35 cellular contexts compared by ENCODE assay signal in the genomic region with DNA sequence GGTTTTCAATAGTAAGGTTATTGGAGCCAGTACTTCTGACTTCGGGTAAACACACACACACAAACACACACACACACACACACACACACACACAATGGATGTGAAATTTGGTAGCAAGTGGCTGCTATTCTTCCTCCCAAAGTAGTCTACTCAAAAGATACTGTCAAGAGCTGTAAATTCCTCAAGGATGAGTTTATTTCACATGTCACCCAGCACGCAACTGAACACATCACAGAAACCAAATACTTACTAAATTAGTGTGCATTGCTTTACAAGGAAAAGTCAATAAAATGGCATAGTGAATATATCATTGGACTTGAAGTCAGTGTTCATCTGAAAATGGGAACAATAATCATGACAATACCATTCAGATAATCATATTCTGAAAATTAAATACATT. TPM values are rescaled to one million over a fixed set of nuclear protein-coding genes. Genes with fewer than 3 reads are reported as not detected.
A peak's percentile ranks its signal among the peaks of the same experiment; 100 is the strongest.
DNase-seq lines count a peak whose midpoint lies in the region; ATAC-seq and TF ChIP-seq lines count a peak whose summit lies in the region.
"Had no signal": no experiment of that assay in that cellular context is flagged by ENCODE, and none has a peak within 500 bp of the region (broad histone marks: within the 10 kb centered on the region; RNA-seq: fewer than 3 reads in every experiment).

No MANE protein-coding gene starts in this region.

- H3K4me3 ChIP-seq in GM23248 (no peak overlapping the region), choroid plexus epithelial cell (ENCODE audit: low read depth, low read length) (no peak overlapping the region)
- no peak overlapping the region for H3K4me3 ChIP-seq in effector memory CD4-positive, alpha-beta T cell (ENCODE audit: insufficient read depth, low read depth, low read length, poor library complexity, severe bottlenecking)
- H3K4me3 ChIP-seq: ascending aorta, GM12878, right atrium auricular region, SJSA1, suprapubic skin had no signal

- H3K4me3 Mint-ChIP-seq in activated naive CD8-positive, alpha-beta T cell treated with anti-CD3 and anti-CD28 coated beads, Interleukin-2, amount 50 U/mL, for 24 hours, result no peak overlapping the region
- H3K4me3 Mint-ChIP-seq: activated CD4-positive, alpha-beta T cell treated with anti-CD3 and anti-CD28 coated beads, Interleukin-2, amount 10 ng/mL, durations not matched to agents 24 days and 14 days; activated naive CD8-positive, alpha-beta T cell; CD4-positive, CD25-positive, alpha-beta regulatory T cell; naive B cell had no signal

- H3K36me3 Mint-ChIP-seq in activated naive CD8-positive, alpha-beta T cell treated with anti-CD3 and anti-CD28 coated beads, Interleukin-2, amount 50 U/mL, for 24 hours (ENCODE audit: low read depth), result peaks cover 14% of the 10 kb centered on the region

- peaks cover 23% of the 10 kb centered on the region for H3K36me3 ChIP-seq in GM23248 (ENCODE audit: low read depth)
- peaks cover 23% of the 10 kb centered on the region for H3K36me3 ChIP-seq in effector memory CD4-positive, alpha-beta T cell (ENCODE audit: control insufficient read depth, insufficient read depth, low read length)

- in situ Hi-C loops in GM23248 (cut with MboI) (no loop called here), GM13977 (cut with MboI; ENCODE audit: low pct_unique_long_range_greater_than_20kb, low sequenced_read_pairs, unreplicated experiment) (no loop called here)

- no peaks in the 10 kb centered on the region for H3K79me2 ChIP-seq in GM23248 (ENCODE audit: insufficient read depth)

- H4K20me1 ChIP-seq in GM23248 (ENCODE audit: insufficient read depth), result no peaks in the 10 kb centered on the region

- peaks cover 4% of the 10 kb centered on the region; the same call in 1 of the 2 replicates for H3K4me1 ChIP-seq in GM23248 (ENCODE audit: insufficient read depth)
- no peaks in the 10 kb centered on the region for H3K4me1 ChIP-seq in effector memory CD4-positive, alpha-beta T cell (ENCODE audit: control insufficient read depth, insufficient read depth, low read length, poor library complexity, severe bottlenecking)
- H3K4me1 ChIP-seq: ascending aorta, right atrium auricular region, SJSA1, suprapubic skin had no signal

- no peaks in the 10 kb centered on the region for H3K27me3 ChIP-seq in GM23248 (replicated peaks; ENCODE audit: insufficient read depth)
- no peaks in the 10 kb centered on the region for H3K27me3 ChIP-seq in effector memory CD4-positive, alpha-beta T cell (replicated peaks; ENCODE audit: control insufficient read depth, insufficient read depth, low read length, poor library complexity, severe bottlenecking)
- H3K27me3 ChIP-seq: ascending aorta, neutrophil, right atrium auricular region, SJSA1, suprapubic skin had no signal

- WGBS in GM23248 (ENCODE audit: low coverage in 1 of 2, low lambda C conversion rate in 2 of 2, missing lambda C conversion rate in 2 of 2), 2 experiments, result 62 to 69% methylated on average over 2 of the region's 2 CpGs

- H3F3A ChIP-seq in GM23248 (ENCODE audit: insufficient read depth), result no peaks in the 10 kb centered on the region

- H3K4me2 ChIP-seq in GM23248 (ENCODE audit: unreplicated experiment), result no peak overlapping the region

- no peak for ATAC-seq in activated naive CD8-positive, alpha-beta T cell treated with anti-CD3 and anti-CD28 coated beads, Interleukin-2, amount 50 U/mL, for 24 hours
- ATAC-seq: GM12878, HepG2 had no signal

- H3K27me3 Mint-ChIP-seq in activated naive CD8-positive, alpha-beta T cell treated with anti-CD3 and anti-CD28 coated beads, Interleukin-2, amount 50 U/mL, for 24 hours, result no peaks in the 10 kb centered on the region
- H3K27me3 Mint-ChIP-seq: activated CD4-positive, alpha-beta T cell treated with anti-CD3 and anti-CD28 coated beads, Interleukin-2, amount 10 ng/mL, durations not matched to agents 24 days and 14 days; activated naive CD8-positive, alpha-beta T cell; naive B cell had no signal

- TF ChIP-seq CTCF in choroid plexus epithelial cell (conservative IDR thresholded peaks at IDR 0.05; ENCODE audit: low read depth, low read length) (no peak), GM13977 (IDR thresholded peaks at IDR 0.05; ENCODE audit: extremely low read depth, insufficient read depth, missing control alignments) (no peak)

- H3K4me1 Mint-ChIP-seq in activated naive CD8-positive, alpha-beta T cell treated with anti-CD3 and anti-CD28 coated beads, Interleukin-2, amount 50 U/mL, for 24 hours, result no peaks in the 10 kb centered on the region
- H3K4me1 Mint-ChIP-seq: activated CD4-positive, alpha-beta T cell treated with anti-CD3 and anti-CD28 coated beads, Interleukin-2, amount 10 ng/mL, durations not matched to agents 24 days and 14 days; CD4-positive, CD25-positive, alpha-beta regulatory T cell; naive B cell had no signal

- H3K27ac Mint-ChIP-seq in activated naive CD8-positive, alpha-beta T cell treated with anti-CD3 and anti-CD28 coated beads, Interleukin-2, amount 50 U/mL, for 24 hours, result no peak overlapping the region
- H3K27ac Mint-ChIP-seq: activated CD4-positive, alpha-beta T cell treated with anti-CD3 and anti-CD28 coated beads, Interleukin-2, amount 10 ng/mL, durations not matched to agents 24 days and 14 days; activated naive CD8-positive, alpha-beta T cell; CD4-positive, CD25-positive, alpha-beta regulatory T cell had no signal

- H3K9me2 ChIP-seq in GM23248 (ENCODE audit: insufficient read depth), result no peaks in the 10 kb centered on the region

- no peaks in the 10 kb centered on the region for H3K9me3 ChIP-seq in GM23248 (ENCODE audit: low read depth)
- H3K9me3 ChIP-seq in effector memory CD4-positive, alpha-beta T cell (ENCODE audit: control insufficient read depth, low read length), result no peaks in the 10 kb centered on the region
- H3K9me3 ChIP-seq: ascending aorta, neutrophil, right atrium auricular region, SJSA1, suprapubic skin had no signal

- DNase-seq in GM23248 (peak; percentile 28), M059J (ENCODE audit: low read depth) (peak; percentile 61), choroid plexus epithelial cell (ENCODE audit: low read depth) (peak; percentile 42), kidney tubule cell (ENCODE audit: low spot score) (peak; percentile 58), GM13977 (ENCODE audit: low spot score) (no peak), DMS153 (lab: John Stamatoyannopoulos, UW) (no peak)
- no peak for DNase-seq in activated naive CD8-positive, alpha-beta T cell treated with anti-CD3 and anti-CD28 coated beads, Interleukin-2, amount 50 U/mL, for 24 hours
- DNase-seq in effector memory CD4-positive, alpha-beta T cell, result no peak
- DNase-seq: activated CD4-positive, alpha-beta T cell treated with anti-CD3 and anti-CD28 coated beads, Interleukin-2, amount 10 ng/mL, durations not matched to agents 24 days and 14 days; activated effector memory CD4-positive, alpha-beta T cell treated with Interleukin-2 at 50 U/mL for 16 hours; Calu3; caudate nucleus; CD4-positive, CD25-positive, alpha-beta regulatory T cell; DND-41; H7; islet precursor cell; Karpas-422; midbrain; naive B cell; NCI-H146; NCI-H2107; NCI-H446 treated with DMSO at 0.1 percent for 48 hours; NCI-H82; posterior cingulate gyrus; stimulated activated CD4-positive, alpha-beta T cell treated with anti-CD3 and anti-CD28 coated beads, Interleukin-1b, Interleukin-23, amount 100 ng/mL, for 48 hours; stimulated activated naive CD4-positive, alpha-beta T cell treated with Interleukin-2 at 50 U/mL for 16 hours; T1000 had no signal

- no peak overlapping the region for H2AFZ ChIP-seq in GM23248

- H3K9ac ChIP-seq in GM23248, result no peak overlapping the region

- H3K9me3 Mint-ChIP-seq in activated naive CD8-positive, alpha-beta T cell treated with anti-CD3 and anti-CD28 coated beads, Interleukin-2, amount 50 U/mL, for 24 hours, result no peaks in the 10 kb centered on the region
- H3K9me3 Mint-ChIP-seq: activated CD4-positive, alpha-beta T cell treated with anti-CD3 and anti-CD28 coated beads, Interleukin-2, amount 10 ng/mL, durations not matched to agents 24 days and 14 days; CD4-positive, CD25-positive, alpha-beta regulatory T cell had no signal

- H3K27ac ChIP-seq in GM23248, result no peak overlapping the region
- H3K27ac ChIP-seq in effector memory CD4-positive, alpha-beta T cell (ENCODE audit: insufficient read depth, low read length, poor library complexity, severe bottlenecking), result no peak overlapping the region
- H3K27ac ChIP-seq: ascending aorta, neutrophil, right atrium auricular region, SJSA1, suprapubic skin had no signal

RNA-seq across cellular contexts. Expression of gene MMUT, which starts 32.9 kb away (rescaled TPM):
- 8.0 and 10.5 TPM in 2 replicates for total RNA-seq in GM23248 (2014; rRNA removed; shearing (Covaris generic))
- 20.7 and 21.7 TPM in 2 replicates for polyA plus RNA-seq in GM23248 (2016; fragmentation: Nextera tagmentation; extraction: Ambion mirVana)
- 9.3 and 16.7 TPM in 2 replicates for total RNA-seq in M059J (2014; rRNA removed; shearing (Covaris generic))

RNA-seq across cellular contexts. Expression of gene CENPQ, which starts 33.0 kb away (rescaled TPM):
- total RNA-seq in GM23248 (2014; rRNA removed; shearing (Covaris generic)), result 4.0 and 10.8 TPM in 2 replicates
- 8.4 and 8.9 TPM in 2 replicates for polyA plus RNA-seq in GM23248 (2016; fragmentation: Nextera tagmentation; extraction: Ambion mirVana)
- 32.4 and 34.8 TPM in 2 replicates for total RNA-seq in M059J (2014; rRNA removed; shearing (Covaris generic))
- total RNA-seq: ascending aorta had no signal

Comparison
In these comparisons a context has a peak if more than half of its experiments do, and no peak if none do; other contexts are left out.
1. DNase-seq: peak in GM23248 (single experiment), M059J (single experiment), choroid plexus epithelial cell (single experiment) and kidney tubule cell (single experiment); none in activated naive CD8-positive, alpha-beta T cell treated with anti-CD3 and anti-CD28 coated beads, Interleukin-2, amount 50 U/mL, for 24 hours (single experiment), GM13977 (single experiment), effector memory CD4-positive, alpha-beta T cell (0 of 3) and DMS153 (single experiment).